Comparison of ENCODE assay signal across 8 cellular contexts in genomic region chr7:116211913-116212596, GRCh38. TPM values are rescaled to one million over a fixed set of nuclear protein-coding genes. Genes with fewer than 3 reads are reported as not detected.
DNase-seq lines count a peak whose midpoint lies in the region; ATAC-seq, FAIRE-seq and TF ChIP-seq lines count a peak whose summit lies in the region.

No MANE protein-coding gene starts in this region.

- 39% methylated on average over 7 of the region's 7 CpGs for WGBS in HepG2 (ENCODE audit: low lambda C conversion rate)
- 81 to 85% methylated on average over 7 of the region's 7 CpGs for WGBS in tibial nerve, 2 donors

- H3K4me3 ChIP-seq in HepG2 (replicated peaks in 1 of 3; ENCODE audit: insufficient read depth in 1 of 3, low read depth in 2 of 3, low read length in 3 of 3), result peak overlapping the region; percentile 19 to 72 (median 71); a peak in 4 of 6 replicates
- H3K4me3 ChIP-seq in tibial nerve, result peak overlapping the region in 3 of 4 donors; percentile 46 to 79 (median 72)

- no peak for TF ChIP-seq CTCF in HepG2 (CRISPR knock-in tag; IDR thresholded peaks at IDR 0.05)
- TF ChIP-seq CTCF in tibial nerve (IDR thresholded peaks at IDR 0.05), result no peak

- TSS peak; percentile 47 for BruUV-seq in HepG2 (replicated peaks; lab: Mats Ljungman, UMichigan)

- no peak for TF ChIP-seq EP300 in HepG2 (IDR thresholded peaks at IDR 0.05; ENCODE audit: low read depth in 2 of 2, low read length in 2 of 2)
- TF ChIP-seq EP300 in HepG2 (CRISPR knock-in tag; IDR thresholded peaks at IDR 0.05; ENCODE audit: borderline replicate concordance), result no peak
- no peak for TF ChIP-seq EP300 in tibial nerve (IDR thresholded peaks at IDR 0.05)

- TF ChIP-seq POLR2A in HepG2 (IDR thresholded peaks at IDR 0.05; ENCODE audit: insufficient read depth in 1 of 2, low read depth in 2 of 2, low read length in 2 of 2), result no peak
- TF ChIP-seq POLR2A in tibial nerve (IDR thresholded peaks at IDR 0.05), result no peak

- peak overlapping the region; percentile 77 for H3K4me2 ChIP-seq in HepG2 (ENCODE audit: low read depth, low read length)

- H3K36me3 Mint-ChIP-seq in activated naive CD4-positive, alpha-beta T cell treated with anti-CD3 and anti-CD28 coated beads for 36 hours (ENCODE audit: low read depth), result peaks cover 1% of the 10 kb centered on the region
- peaks cover 23% of the 10 kb centered on the region for H3K36me3 Mint-ChIP-seq in activated naive CD8-positive, alpha-beta T cell treated with anti-CD3 and anti-CD28 coated beads for 36 hours

- H3K79me2 ChIP-seq in HepG2 (ENCODE audit: insufficient read depth, low read length), result peaks cover 24% of the 10 kb centered on the region

- TF ChIP-seq RAD21 in HepG2 (CRISPR knock-in tag; IDR thresholded peaks at IDR 0.05), result no peak

- peaks cover 45% of the 10 kb centered on the region for H3K4me1 Mint-ChIP-seq in activated naive CD4-positive, alpha-beta T cell treated with anti-CD3 and anti-CD28 coated beads for 36 hours (ENCODE audit: low read depth)
- H3K4me1 Mint-ChIP-seq in activated naive CD8-positive, alpha-beta T cell treated with anti-CD3 and anti-CD28 coated beads for 36 hours, result peaks cover 50% of the 10 kb centered on the region

- DNase-seq in activated naive CD4-positive, alpha-beta T cell treated with anti-CD3 and anti-CD28 coated beads for 36 hours, result peak; percentile 31
- no peak for DNase-seq in activated naive CD4-positive, alpha-beta T cell (lab: John Stamatoyannopoulos, UW)
- DNase-seq in activated naive CD8-positive, alpha-beta T cell treated with anti-CD3 and anti-CD28 coated beads for 36 hours, result no peak
- DNase-seq in HepG2 (ENCODE audit: low spot score) (no peak), tibial nerve (ENCODE audit: low spot score in 2 of 2) (no peak), glomerular visceral epithelial cell (ENCODE audit: extremely low spot score) (no peak), NCI-H510A treated with DMSO at 0.1 percent for 48 hours (lab: John Stamatoyannopoulos, UW) (no peak)

- CTCF ChIA-PET in activated naive CD4-positive, alpha-beta T cell treated with anti-CD3 and anti-CD28 coated beads for 36 hours (lab: Charles Lee), result interaction anchor here (0.6 to 2.8 kb wide), 6 partner anchors 19 to 661 kb away, joined by 3 to 27 read pairs (median 10); no protein-coding TSS in a partner anchor
- CTCF ChIA-PET in HepG2 (lab: Yijun Ruan, JAX; ENCODE audit: low intra/inter-chr PET ratio, low total read pairs), result no interaction called here

- H3K27ac Mint-ChIP-seq in activated naive CD4-positive, alpha-beta T cell treated with anti-CD3 and anti-CD28 coated beads for 36 hours, result peak overlapping the region; percentile 97
- peak overlapping the region; percentile 92 for H3K27ac Mint-ChIP-seq in activated naive CD8-positive, alpha-beta T cell treated with anti-CD3 and anti-CD28 coated beads for 36 hours

- peak overlapping the region; percentile 87 for H3K4me3 Mint-ChIP-seq in activated naive CD4-positive, alpha-beta T cell treated with anti-CD3 and anti-CD28 coated beads for 36 hours
- H3K4me3 Mint-ChIP-seq in activated naive CD8-positive, alpha-beta T cell treated with anti-CD3 and anti-CD28 coated beads for 36 hours, result peak overlapping the region; percentile 85

- intact Hi-C loops in activated naive CD4-positive, alpha-beta T cell treated with anti-CD3 and anti-CD28 coated beads for 36 hours (cut with micrococcal nuclease), result loop anchor here (1.0 to 10.0 kb wide), 9 partner anchors 12 to 1973 kb away; partner anchors contain the start of genes LSM8, MDFIC and ST7
- intact Hi-C loops in HepG2 (cut with micrococcal nuclease; ENCODE audit: unreplicated experiment), result loop anchor here (2.0 kb wide), 1 partner anchor 27 kb away; no protein-coding TSS in a partner anchor

- POLR2A ChIA-PET in HepG2 (lab: Yijun Ruan, JAX), result interaction anchor here (2.2 kb wide), 1 partner anchor 27 kb away, joined by 6 read pairs; no protein-coding TSS in a partner anchor

- ATAC-seq in HepG2 (no peak), HG03442 (IDR thresholded peaks at IDR 0.05; ENCODE audit: unreplicated experiment) (no peak)

- H3K27me3 Mint-ChIP-seq in activated naive CD4-positive, alpha-beta T cell treated with anti-CD3 and anti-CD28 coated beads for 36 hours (ENCODE audit: low read depth), result no peaks in the 10 kb centered on the region
- H3K27me3 Mint-ChIP-seq in activated naive CD8-positive, alpha-beta T cell treated with anti-CD3 and anti-CD28 coated beads for 36 hours, result no peaks in the 10 kb centered on the region

- H2AFZ ChIP-seq in HepG2 (ENCODE audit: low read length), result no peak overlapping the region

- H3K9me3 ChIP-seq in HepG2 (ENCODE audit: low read length), result no peaks in the 10 kb centered on the region
- H3K9me3 ChIP-seq in tibial nerve, result no peaks in the 10 kb centered on the region

- 0 out of 2 replicates have a peak overlapping the region, but pooled peaks have one; percentile 60 for H3K9ac ChIP-seq in HepG2 (ENCODE audit: insufficient read depth, low read depth, low read length)

- no peaks in the 10 kb centered on the region for H3K36me3 ChIP-seq in HepG2 (replicated peaks in 1 of 2; ENCODE audit: control insufficient read depth in 1 of 2, insufficient read depth in 2 of 2, low read length in 2 of 2)
- H3K36me3 ChIP-seq in tibial nerve, result no peaks in the 10 kb centered on the region

- H3K4me1 ChIP-seq in HepG2 (ENCODE audit: insufficient read depth, low read length) (peaks cover 25% of the 10 kb centered on the region), tibial nerve (peaks cover 0 to 40% (median 18%) of the 10 kb centered on the region in 4 donors)

- peaks cover 0 to 12% of the 10 kb centered on the region in 2 experiments; a peak in 2 of 5 replicates for H3K27me3 ChIP-seq in HepG2 (ENCODE audit: control insufficient read depth in 1 of 2, insufficient read depth in 2 of 2, low read length in 2 of 2)
- peaks cover 0 to 44% of the 10 kb centered on the region in 2 donors for H3K27me3 ChIP-seq in tibial nerve

- no peak for FAIRE-seq in HepG2 (lab: Jason Lieb, UNC)

- peaks cover 2% of the 10 kb centered on the region for H3K9me3 Mint-ChIP-seq in activated naive CD4-positive, alpha-beta T cell treated with anti-CD3 and anti-CD28 coated beads for 36 hours
- H3K9me3 Mint-ChIP-seq in activated naive CD8-positive, alpha-beta T cell treated with anti-CD3 and anti-CD28 coated beads for 36 hours, result peaks cover 7% of the 10 kb centered on the region

- in situ Hi-C loops in HepG2 (cut with HindIII; ENCODE audit: extremely low pct_ligation_motif_present, low pct_unique_long_range_greater_than_20kb), result no loop called here

- no peaks in the 10 kb centered on the region for H4K20me1 ChIP-seq in HepG2 (ENCODE audit: insufficient read depth, low read length)

- no peak overlapping the region for H3K27ac ChIP-seq in HepG2 (ENCODE audit: extremely low read length, insufficient read depth, low read length)
- peak overlapping the region in 3 of 4 donors; percentile 84 to 93 (median 88) for H3K27ac ChIP-seq in tibial nerve

TF ChIP-seq in HepG2, 621 proteins besides CTCF, POLR2A, EP300 and RAD21 (continues in another document):
- TF ChIP-seq TFE3 (CRISPR knock-in tag; IDR thresholded peaks at IDR 0.05) (no peak), ATF3 (CRISPR knock-in tag; IDR thresholded peaks at IDR 0.05) (no peak), ARNT (IDR thresholded peaks at IDR 0.05) (no peak)

RNA-seq across cellular contexts. Expression of gene TES, which starts 1.7 kb away (rescaled TPM):
- total RNA-seq in activated naive CD4-positive, alpha-beta T cell treated with anti-CD3 and anti-CD28 coated beads for 36 hours, result 10 to 100 TPM; 74.0 to 76.4 TPM
- 10 to 100 TPM; 75.0 to 78.4 TPM for total RNA-seq in activated naive CD8-positive, alpha-beta T cell treated with anti-CD3 and anti-CD28 coated beads for 36 hours
- total RNA-seq in HepG2 (2016; rRNA removed; fragmentation: Illumina TruSeq; extraction: Trizol) (21.6 and 24.7 TPM in 2 replicates), tibial nerve (10 to 100 TPM; 18.6 to 28.3 (median 24.2) TPM)
- 5.7 and 7.0 TPM in 2 replicates for total RNA-seq in HepG2 (2016; cell fraction: cytosol; rRNA removed; fragmentation: Illumina TruSeq; extraction: Trizol; ENCODE audit: low read depth)
- total RNA-seq in HepG2 (2016; cell fraction: insoluble cytoplasmic fraction; rRNA removed; fragmentation: Illumina TruSeq; extraction: Trizol), result 20.1 and 24.8 TPM in 2 replicates
- 13.3 and 15.7 TPM in 2 replicates for total RNA-seq in HepG2 (2016; cell fraction: membrane; rRNA removed; fragmentation: Illumina TruSeq; extraction: Trizol)
- 19.2 and 19.9 TPM in 2 replicates for total RNA-seq in HepG2 (2016; cell fraction: nucleus; rRNA removed; fragmentation: Illumina TruSeq; extraction: Trizol)
- 17.6 and 23.0 TPM in 2 replicates for polyA plus RNA-seq in HepG2 (2011; rRNA removed)
- polyA plus RNA-seq in HepG2 (2011; cell fraction: cytosol; rRNA removed), result 10.5 and 12.4 TPM in 2 replicates
- polyA plus RNA-seq in HepG2 (2011; cell fraction: nucleus; rRNA removed), result 15.2 and 17.8 TPM in 2 replicates
- polyA plus RNA-seq in HepG2 (2012), result 11.3 and 12.6 TPM in 2 replicates
- 5.5 and 6.1 TPM in 2 replicates for polyA plus RNA-seq in HepG2 (2016; cell fraction: cytosol; fragmentation: Illumina TruSeq; extraction: Trizol; ENCODE audit: low read depth)
- polyA plus RNA-seq in HepG2 (2016; cell fraction: insoluble cytoplasmic fraction; fragmentation: Illumina TruSeq; extraction: Trizol; ENCODE audit: low read depth), result 24.3 and 25.3 TPM in 2 replicates
- 9.3 and 11.9 TPM in 2 replicates for polyA plus RNA-seq in HepG2 (2016; cell fraction: membrane; fragmentation: Illumina TruSeq; extraction: Trizol; ENCODE audit: low read depth)
- polyA plus RNA-seq in HepG2 (2016; cell fraction: nucleus; fragmentation: Illumina TruSeq; extraction: Trizol; ENCODE audit: insufficient read depth, low read depth), result 18.5 and 18.7 TPM in 2 replicates
- 13.6 and 60.4 TPM in 2 replicates for polyA minus RNA-seq in HepG2 (2011; rRNA and poly(A)+ RNA removed; ENCODE audit: low replicate concordance)
- polyA minus RNA-seq in HepG2 (2011; cell fraction: cytosol; rRNA and poly(A)+ RNA removed), result 10.0 and 10.8 TPM in 2 replicates
- 21.8 and 25.9 TPM in 2 replicates for polyA minus RNA-seq in HepG2 (2011; cell fraction: nucleus; rRNA and poly(A)+ RNA removed)
